ENCODE assay signal across 26 cellular contexts in the genomic region with DNA sequence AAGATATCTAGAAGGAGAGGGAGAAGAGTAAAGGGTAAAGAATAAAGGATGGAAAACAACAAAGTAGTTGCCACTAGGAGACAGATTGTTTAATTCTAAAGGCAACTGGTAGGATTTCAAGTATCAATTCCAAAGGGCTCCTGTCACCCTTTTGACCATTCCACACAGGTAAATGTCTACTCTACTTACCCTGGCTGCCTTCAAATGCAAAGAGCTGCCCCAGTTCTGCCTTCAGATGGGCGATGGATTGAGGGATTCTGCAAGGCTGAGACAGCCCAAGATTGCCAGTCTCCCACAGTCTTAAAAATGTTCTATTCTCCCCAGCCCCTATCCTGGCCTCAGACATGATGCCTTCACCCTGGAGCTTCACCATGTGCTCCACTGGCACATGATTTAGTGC. TPM values are rescaled to one million over a fixed set of nuclear protein-coding genes. Genes with fewer than 3 reads are reported as not detected.
"Had no signal": no experiment of that assay in that cellular context is flagged by ENCODE, and none has a peak within 500 bp of the region (broad histone marks: within the 10 kb centered on the region; RNA-seq: fewer than 3 reads in every experiment).

No MANE protein-coding gene starts in this region.

- H3K27ac ChIP-seq: colonic mucosa, coronary artery, dorsolateral prefrontal cortex, epithelial cell of prostate, esophagus muscularis mucosa, esophagus squamous epithelium, foreskin keratinocyte, gastrocnemius medialis, gastroesophageal sphincter, heart left ventricle, heart right ventricle had no signal

- H3K27ac Mint-ChIP-seq: dendritic cell treated with granulocyte-macrophage colony-stimulating factor and Interleukin-4, amounts not matched to agents 40 ng/mL and 50 ng/mL, for 4 days; effector memory CD8-positive, alpha-beta T cell; endodermal cell had no signal

- H3K36me3 ChIP-seq: colonic mucosa, esophagus muscularis mucosa, esophagus squamous epithelium, gastrocnemius medialis, gastroesophageal sphincter, heart left ventricle, heart right ventricle had no signal

- DNase-seq: colonic mucosa; cortex of kidney; dermis blood vessel endothelial cell; dorsolateral prefrontal cortex; effector CD4-positive, alpha-beta T cell; effector CD8-positive, alpha-beta T cell; effector memory CD4-positive, alpha-beta T cell; effector memory CD8-positive, alpha-beta T cell; endodermal cell; erythroblast; esophagus squamous epithelium; foreskin fibroblast; foreskin keratinocyte; foreskin melanocyte; gastrocnemius medialis; glutamatergic neuron; head of caudate nucleus; heart left ventricle; heart right ventricle had no signal

- H3K4me3 ChIP-seq: colonic mucosa, coronary artery, dorsolateral prefrontal cortex, esophagus muscularis mucosa, esophagus squamous epithelium, gastrocnemius medialis, gastroesophageal sphincter, heart left ventricle, heart right ventricle had no signal

- H3K4me3 Mint-ChIP-seq: dendritic cell treated with granulocyte-macrophage colony-stimulating factor and Interleukin-4, amounts not matched to agents 40 ng/mL and 50 ng/mL, for 4 days; effector memory CD8-positive, alpha-beta T cell; endodermal cell had no signal

- H3K27me3 ChIP-seq: colonic mucosa, esophagus muscularis mucosa had no signal

- H3K9me3 ChIP-seq: colonic mucosa, gastrocnemius medialis had no signal

- H3K4me1 Mint-ChIP-seq: endodermal cell had no signal

- H3K4me1 ChIP-seq: colonic mucosa, esophagus muscularis mucosa, esophagus squamous epithelium, foreskin keratinocyte, gastrocnemius medialis, gastroesophageal sphincter, heart left ventricle, heart right ventricle had no signal

RNA-seq across cellular contexts. Expression of a gene that starts 11.4 kb away (rescaled TPM):
- polyA plus RNA-seq: endothelial cell of umbilical vein, fibroblast of lung, heart left ventricle, heart right ventricle had no signal

RNA-seq across cellular contexts. Expression of a gene that starts 30.2 kb away (rescaled TPM):
- polyA plus RNA-seq: endothelial cell of umbilical vein, fibroblast of lung, foreskin keratinocyte, heart left ventricle, heart right ventricle had no signal

RNA-seq across cellular contexts. Expression of a gene that starts 48.2 kb away (rescaled TPM):
- polyA plus RNA-seq: endothelial cell of umbilical vein had no signal
